8 cellular contexts compared by ENCODE assay signal in the genomic region with DNA sequence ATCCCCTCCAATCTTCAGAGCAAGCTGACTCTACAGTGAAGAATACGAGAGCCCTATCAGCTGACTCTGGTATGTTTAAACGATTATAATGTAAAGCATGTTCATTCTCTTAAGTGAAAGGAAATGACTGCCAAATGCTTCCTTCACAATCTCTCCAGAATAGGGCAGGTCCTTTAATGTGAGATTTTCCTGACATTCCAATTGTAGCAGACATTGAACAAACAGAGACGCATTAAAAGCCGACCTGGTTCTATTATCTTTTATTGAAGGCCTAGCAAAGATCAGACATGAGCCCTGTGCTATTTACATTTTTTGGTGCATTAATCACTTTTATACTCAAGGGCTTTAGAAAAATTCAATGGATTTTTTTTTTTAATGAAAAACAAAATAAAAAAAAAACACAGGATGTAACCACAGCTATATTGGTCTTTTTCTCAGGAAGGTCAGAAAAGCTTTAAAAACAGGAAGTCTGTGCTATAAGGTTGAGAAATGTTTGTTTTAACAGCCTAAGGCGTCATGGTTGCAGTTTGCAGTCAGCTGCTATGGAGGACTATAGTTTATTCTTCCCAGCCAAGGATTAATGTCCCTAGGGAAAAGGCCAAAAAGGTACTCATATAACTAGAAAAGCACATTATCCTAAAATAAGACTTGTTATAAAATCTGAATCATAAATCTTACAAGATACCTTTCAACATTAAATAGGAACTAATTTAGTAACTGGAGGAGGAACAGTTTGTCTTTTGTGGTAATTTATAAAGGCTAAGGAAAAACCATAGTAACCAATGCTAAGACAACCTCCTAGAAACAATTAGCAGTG.
DNase-seq lines count a peak whose midpoint lies in the region; ATAC-seq and TF ChIP-seq lines count a peak whose summit lies in the region.

No MANE protein-coding gene starts in this region.

- H2AFZ ChIP-seq in MM.1S (ENCODE audit: low read length), result peak overlapping the region; percentile 29

- H3K36me3 ChIP-seq in MM.1S (replicated peaks; ENCODE audit: insufficient read depth, low read length) (no peaks in the 10 kb centered on the region), RWPE2 (ENCODE audit: low read depth) (no peaks in the 10 kb centered on the region), mucosa of descending colon (ENCODE audit: low read depth) (no peaks in the 10 kb centered on the region), aorta (ENCODE audit: control insufficient read depth in 1 of 2, insufficient read depth in 2 of 2, low read length in 1 of 2) (no peaks in the 10 kb centered on the region)

- peaks cover 18% of the 10 kb centered on the region for H3K4me1 ChIP-seq in MM.1S (ENCODE audit: low read length)
- H3K4me1 ChIP-seq in RWPE2 (ENCODE audit: insufficient read depth, poor library complexity, severe bottlenecking), result peaks cover 34% of the 10 kb centered on the region
- H3K4me1 ChIP-seq in mucosa of descending colon (ENCODE audit: low read depth), result peaks cover 13% of the 10 kb centered on the region
- H3K4me1 ChIP-seq in aorta (ENCODE audit: control insufficient read depth in 1 of 2, insufficient read depth in 2 of 2, low read length in 2 of 2), result no peaks in the 10 kb centered on the region

- H3K9me3 ChIP-seq in MM.1S (replicated peaks; ENCODE audit: insufficient read depth, low read length) (no peaks in the 10 kb centered on the region), RWPE2 (ENCODE audit: severe bottlenecking) (no peaks in the 10 kb centered on the region), mucosa of descending colon (no peaks in the 10 kb centered on the region), aorta (ENCODE audit: control insufficient read depth, low read length) (no peaks in the 10 kb centered on the region)

- H3K9me2 ChIP-seq in MM.1S (replicated peaks; ENCODE audit: insufficient read depth, low read length), result no peaks in the 10 kb centered on the region

- H3K27me3 ChIP-seq in MM.1S (replicated peaks; ENCODE audit: insufficient read depth, low read length) (no peaks in the 10 kb centered on the region), RWPE2 (ENCODE audit: insufficient read depth, poor library complexity, severe bottlenecking) (no peaks in the 10 kb centered on the region), dorsolateral prefrontal cortex (no peaks in the 10 kb centered on the region), aorta (ENCODE audit: control insufficient read depth in 1 of 2, insufficient read depth in 2 of 2, low read length in 1 of 2) (no peaks in the 10 kb centered on the region)

- peaks cover 6% of the 10 kb centered on the region; the same call in 1 of the 2 replicates for H3K79me2 ChIP-seq in MM.1S (ENCODE audit: low read length)

- no peak for TF ChIP-seq CTCF in MM.1S (IDR thresholded peaks at IDR 0.05; ENCODE audit: low read length)
- TF ChIP-seq CTCF in RWPE2 (IDR thresholded peaks at IDR 0.05; ENCODE audit: poor library complexity, severe bottlenecking), result no peak
- peak in 1 of 56 donors; percentile 16 for TF ChIP-seq CTCF in dorsolateral prefrontal cortex (IDR thresholded peaks at IDR 0.05 in 54 of 56, conservative IDR thresholded peaks at IDR 0.05 in 2 of 56; ENCODE audit: low read depth in 1 of 56, partially characterized antibody in 56 of 56)
- no peak for TF ChIP-seq CTCF in mucosa of descending colon (IDR thresholded peaks at IDR 0.05)

- H3K9ac ChIP-seq in MM.1S (ENCODE audit: low read length), result peak overlapping the region; percentile 55

- H4K20me1 ChIP-seq in MM.1S (ENCODE audit: insufficient read depth, low read length), result no peaks in the 10 kb centered on the region

- ATAC-seq in RWPE2 (ENCODE audit: low read depth) (peak; percentile 90), mucosa of descending colon (peak; percentile 92), aorta (ENCODE audit: low FRiP score) (peak; percentile 78), HG02571 (IDR thresholded peaks at IDR 0.05; ENCODE audit: unreplicated experiment) (no peak)

- intact Hi-C loops in dorsolateral prefrontal cortex (cut with DNase I) (no loop called here), mucosa of descending colon (cut with DNase I, micrococcal nuclease) (no loop called here), aorta (cut with DNase I) (no loop called here)

- H3K27ac ChIP-seq in MM.1S (ENCODE audit: low read length) (peak overlapping the region; percentile 76), RWPE2 (ENCODE audit: poor library complexity, severe bottlenecking) (peak overlapping the region; percentile 90), dorsolateral prefrontal cortex (peak overlapping the region in 57 of 59 donors; percentile 2 to 90 (median 73)), aorta (ENCODE audit: low read depth in 1 of 2, low read length in 2 of 2) (peak overlapping the region in 1 of 2 donors; percentile 51)

- DNase-seq in DMS79 treated with DMSO at 0.1 percent for 48 hours (lab: John Stamatoyannopoulos, UW) (peak; percentile 91), MM.1S (peak; percentile 40), RWPE2 (ENCODE audit: low spot score) (no peak), dorsolateral prefrontal cortex (no peak), mucosa of descending colon (no peak), aorta (no peak), C1 segment of cervical spinal cord (lab: John Stamatoyannopoulos, UW) (no peak)

- H3K4me3 ChIP-seq in MM.1S (ENCODE audit: low read length) (peak overlapping the region; percentile 47), RWPE2 (ENCODE audit: severe bottlenecking) (no peak overlapping the region), dorsolateral prefrontal cortex (peak overlapping the region in 47 of 59 donors; percentile 2 to 54 (median 25)), mucosa of descending colon (no peak overlapping the region), aorta (ENCODE audit: low read length in 2 of 2) (peak overlapping the region in 1 of 2 donors; percentile 41)

- H3F3A ChIP-seq in MM.1S (ENCODE audit: insufficient read depth, low read length), result peaks cover 20% of the 10 kb centered on the region

- WGBS in aorta, 2 donors, result 2% methylated on average over 5 of the region's 5 CpGs

- H3K4me2 ChIP-seq in MM.1S (ENCODE audit: low read depth, low read length), result peak overlapping the region; percentile 79

Comparison
In these comparisons a context has a peak if more than half of its experiments do, and no peak if none do; other contexts are left out.
1. DNase-seq: peak in DMS79 treated with DMSO at 0.1 percent for 48 hours (single experiment) and MM.1S (single experiment); none in RWPE2 (single experiment), dorsolateral prefrontal cortex (0 of 10), mucosa of descending colon (0 of 3), aorta (0 of 2) and C1 segment of cervical spinal cord (0 of 14).
2. H3K4me3 ChIP-seq: peak in MM.1S (single experiment) and dorsolateral prefrontal cortex (47 of 59); none in RWPE2 (single experiment) and mucosa of descending colon (single experiment).